In the genomic region with DNA sequence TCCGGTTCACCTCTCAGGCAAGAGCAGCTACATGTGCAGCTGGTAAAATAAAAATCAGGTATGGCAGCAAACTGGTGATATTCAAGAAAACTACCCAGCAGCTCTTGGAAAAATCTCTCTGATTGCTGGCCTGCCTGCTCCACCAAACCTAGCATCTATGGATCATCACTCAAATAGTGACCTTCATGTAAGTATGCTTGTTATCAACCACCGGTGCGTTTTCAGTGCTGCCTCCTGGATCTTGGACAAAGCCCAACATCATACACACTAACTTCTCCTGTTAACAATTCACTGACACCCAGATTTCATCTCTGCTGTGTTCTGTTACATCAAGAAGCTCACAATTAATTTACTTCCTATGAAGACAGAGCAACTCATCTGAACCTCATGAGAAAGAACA, we compare ENCODE assay signal across 1 cellular context.
A peak's percentile ranks its signal among the peaks of the same experiment; 100 is the strongest.
TF ChIP-seq lines count a peak whose summit lies in the region.

No MANE protein-coding gene starts in this region.

TF ChIP-seq in SK-N-SH treated with all-trans-retinoic acid at 6 μM for 48 hours, 23 proteins besides CTCF, POLR2A, EP300 and RAD21 (continued from another document):
- TF ChIP-seq ZNF565 (CRISPR knock-in tag; conservative IDR thresholded peaks at IDR 0.05; ENCODE audit: low read depth) (no peak), OSR1 (CRISPR knock-in tag; IDR thresholded peaks at IDR 0.05) (no peak), ZNF70 (CRISPR knock-in tag; IDR thresholded peaks at IDR 0.05) (no peak), ZC3H10 (CRISPR knock-in tag; IDR thresholded peaks at IDR 0.05) (0 out of 2 replicates have a peak, but pooled peaks have one; percentile 37), ARNTL (CRISPR knock-in tag; IDR thresholded peaks at IDR 0.05; ENCODE audit: borderline replicate concordance, low read depth) (no peak), CSDC2 (CRISPR knock-in tag; IDR thresholded peaks at IDR 0.05) (peak; percentile 82; the same call in 1 of the 2 replicates), ZFP30 (CRISPR knock-in tag; IDR thresholded peaks at IDR 0.05) (no peak), ESRRG (CRISPR knock-in tag; IDR thresholded peaks at IDR 0.05) (0 out of 2 replicates have a peak, but pooled peaks have one; percentile 13), GLIS3 (CRISPR knock-in tag; IDR thresholded peaks at IDR 0.05) (no peak), PPARA (CRISPR knock-in tag; IDR thresholded peaks at IDR 0.05; ENCODE audit: borderline replicate concordance) (no peak), BACH2 (CRISPR knock-in tag; IDR thresholded peaks at IDR 0.05; ENCODE audit: borderline replicate concordance) (no peak), ZNF8 (CRISPR knock-in tag; IDR thresholded peaks at IDR 0.05) (no peak), TCF4 (CRISPR knock-in tag; IDR thresholded peaks at IDR 0.05; ENCODE audit: borderline replicate concordance) (no peak), SNAI2 (CRISPR knock-in tag; IDR thresholded peaks at IDR 0.05) (no peak), ZFP3 (CRISPR knock-in tag; IDR thresholded peaks at IDR 0.05) (no peak), TOX (CRISPR knock-in tag; IDR thresholded peaks at IDR 0.05; ENCODE audit: borderline replicate concordance) (0 out of 2 replicates have a peak, but pooled peaks have one; percentile 19), ISL1 (CRISPR knock-in tag; IDR thresholded peaks at IDR 0.05) (no peak)
- TF ChIP-seq, protein P1, sequence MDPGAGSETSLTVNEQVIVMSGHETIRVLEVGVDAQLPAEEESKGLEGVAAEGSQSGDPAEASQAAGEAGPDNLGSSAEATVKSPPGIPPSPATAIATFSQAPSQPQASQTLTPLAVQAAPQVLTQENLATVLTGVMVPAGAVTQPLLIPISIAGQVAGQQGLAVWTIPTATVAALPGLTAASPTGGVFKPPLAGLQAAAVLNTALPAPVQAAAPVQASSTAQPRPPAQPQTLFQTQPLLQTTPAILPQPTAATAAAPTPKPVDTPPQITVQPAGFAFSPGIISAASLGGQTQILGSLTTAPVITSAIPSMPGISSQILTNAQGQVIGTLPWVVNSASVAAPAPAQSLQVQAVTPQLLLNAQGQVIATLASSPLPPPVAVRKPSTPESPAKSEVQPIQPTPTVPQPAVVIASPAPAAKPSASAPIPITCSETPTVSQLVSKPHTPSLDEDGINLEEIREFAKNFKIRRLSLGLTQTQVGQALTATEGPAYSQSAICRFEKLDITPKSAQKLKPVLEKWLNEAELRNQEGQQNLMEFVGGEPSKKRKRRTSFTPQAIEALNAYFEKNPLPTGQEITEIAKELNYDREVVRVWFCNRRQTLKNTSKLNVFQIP (CRISPR knock-in tag; IDR thresholded peaks at IDR 0.05; ENCODE audit: borderline replicate concordance, low read depth): no peak
- TF ChIP-seq, protein P2, sequence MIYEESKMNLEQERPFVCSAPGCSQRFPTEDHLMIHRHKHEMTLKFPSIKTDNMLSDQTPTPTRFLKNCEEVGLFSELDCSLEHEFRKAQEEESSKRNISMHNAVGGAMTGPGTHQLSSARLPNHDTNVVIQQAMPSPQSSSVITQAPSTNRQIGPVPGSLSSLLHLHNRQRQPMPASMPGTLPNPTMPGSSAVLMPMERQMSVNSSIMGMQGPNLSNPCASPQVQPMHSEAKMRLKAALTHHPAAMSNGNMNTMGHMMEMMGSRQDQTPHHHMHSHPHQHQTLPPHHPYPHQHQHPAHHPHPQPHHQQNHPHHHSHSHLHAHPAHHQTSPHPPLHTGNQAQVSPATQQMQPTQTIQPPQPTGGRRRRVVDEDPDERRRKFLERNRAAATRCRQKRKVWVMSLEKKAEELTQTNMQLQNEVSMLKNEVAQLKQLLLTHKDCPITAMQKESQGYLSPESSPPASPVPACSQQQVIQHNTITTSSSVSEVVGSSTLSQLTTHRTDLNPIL (CRISPR knock-in tag; IDR thresholded peaks at IDR 0.05; ENCODE audit: low read depth): peak; percentile 43; the same call in 1 of the 2 replicates
- TF ChIP-seq, protein P3, sequence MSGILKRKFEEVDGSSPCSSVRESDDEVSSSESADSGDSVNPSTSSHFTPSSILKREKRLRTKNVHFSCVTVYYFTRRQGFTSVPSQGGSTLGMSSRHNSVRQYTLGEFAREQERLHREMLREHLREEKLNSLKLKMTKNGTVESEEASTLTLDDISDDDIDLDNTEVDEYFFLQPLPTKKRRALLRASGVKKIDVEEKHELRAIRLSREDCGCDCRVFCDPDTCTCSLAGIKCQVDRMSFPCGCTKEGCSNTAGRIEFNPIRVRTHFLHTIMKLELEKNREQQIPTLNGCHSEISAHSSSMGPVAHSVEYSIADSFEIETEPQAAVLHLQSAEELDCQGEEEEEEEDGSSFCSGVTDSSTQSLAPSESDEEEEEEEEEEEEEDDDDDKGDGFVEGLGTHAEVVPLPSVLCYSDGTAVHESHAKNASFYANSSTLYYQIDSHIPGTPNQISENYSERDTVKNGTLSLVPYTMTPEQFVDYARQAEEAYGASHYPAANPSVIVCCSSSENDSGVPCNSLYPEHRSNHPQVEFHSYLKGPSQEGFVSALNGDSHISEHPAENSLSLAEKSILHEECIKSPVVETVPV (CRISPR knock-in tag; IDR thresholded peaks at IDR 0.05): no peak
- TF ChIP-seq, protein P4, sequence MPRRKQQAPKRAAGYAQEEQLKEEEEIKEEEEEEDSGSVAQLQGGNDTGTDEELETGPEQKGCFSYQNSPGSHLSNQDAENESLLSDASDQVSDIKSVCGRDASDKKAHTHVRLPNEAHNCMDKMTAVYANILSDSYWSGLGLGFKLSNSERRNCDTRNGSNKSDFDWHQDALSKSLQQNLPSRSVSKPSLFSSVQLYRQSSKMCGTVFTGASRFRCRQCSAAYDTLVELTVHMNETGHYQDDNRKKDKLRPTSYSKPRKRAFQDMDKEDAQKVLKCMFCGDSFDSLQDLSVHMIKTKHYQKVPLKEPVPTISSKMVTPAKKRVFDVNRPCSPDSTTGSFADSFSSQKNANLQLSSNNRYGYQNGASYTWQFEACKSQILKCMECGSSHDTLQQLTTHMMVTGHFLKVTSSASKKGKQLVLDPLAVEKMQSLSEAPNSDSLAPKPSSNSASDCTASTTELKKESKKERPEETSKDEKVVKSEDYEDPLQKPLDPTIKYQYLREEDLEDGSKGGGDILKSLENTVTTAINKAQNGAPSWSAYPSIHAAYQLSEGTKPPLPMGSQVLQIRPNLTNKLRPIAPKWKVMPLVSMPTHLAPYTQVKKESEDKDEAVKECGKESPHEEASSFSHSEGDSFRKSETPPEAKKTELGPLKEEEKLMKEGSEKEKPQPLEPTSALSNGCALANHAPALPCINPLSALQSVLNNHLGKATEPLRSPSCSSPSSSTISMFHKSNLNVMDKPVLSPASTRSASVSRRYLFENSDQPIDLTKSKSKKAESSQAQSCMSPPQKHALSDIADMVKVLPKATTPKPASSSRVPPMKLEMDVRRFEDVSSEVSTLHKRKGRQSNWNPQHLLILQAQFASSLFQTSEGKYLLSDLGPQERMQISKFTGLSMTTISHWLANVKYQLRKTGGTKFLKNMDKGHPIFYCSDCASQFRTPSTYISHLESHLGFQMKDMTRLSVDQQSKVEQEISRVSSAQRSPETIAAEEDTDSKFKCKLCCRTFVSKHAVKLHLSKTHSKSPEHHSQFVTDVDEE (CRISPR knock-in tag; IDR thresholded peaks at IDR 0.05): no peak
